In the genomic region with DNA sequence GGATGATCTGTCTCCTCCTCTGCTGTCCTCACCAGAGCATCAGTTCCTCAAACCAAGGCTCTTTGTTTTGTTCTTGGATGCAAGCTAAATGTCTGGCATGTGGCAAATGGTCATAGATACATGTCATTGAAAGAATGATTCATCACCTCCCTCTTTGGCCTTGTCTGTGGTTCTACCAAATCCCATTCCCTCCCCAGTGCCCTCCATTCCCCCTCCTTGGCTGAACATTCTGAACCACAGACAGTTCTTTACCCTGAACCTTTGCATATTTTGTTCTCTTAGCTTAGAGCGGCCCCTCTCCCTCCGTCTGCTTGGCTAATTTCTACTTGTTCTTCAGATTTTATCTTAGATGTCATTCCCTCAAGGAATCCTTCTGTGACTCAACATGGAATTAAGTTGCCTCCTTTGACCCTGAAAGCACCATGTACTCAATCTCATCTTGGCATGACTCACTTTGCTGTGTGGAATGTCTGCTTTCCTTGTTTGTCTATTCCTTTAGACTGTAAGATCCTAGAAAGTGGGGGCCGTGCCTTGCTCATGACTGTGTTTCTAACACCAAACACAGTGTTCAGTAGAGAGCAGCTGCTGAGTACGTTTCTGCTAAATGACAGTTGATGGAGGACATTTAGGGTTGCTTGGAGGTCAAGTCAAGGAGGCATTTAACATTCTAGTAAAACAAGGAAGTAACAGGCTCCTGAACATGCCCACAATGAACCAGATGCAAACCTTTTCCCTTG, we compare ENCODE assay signal across 9 cellular contexts. TPM values are rescaled to one million over a fixed set of nuclear protein-coding genes. Genes with fewer than 3 reads are reported as not detected.
A peak's percentile ranks its signal among the peaks of the same experiment; 100 is the strongest.
DNase-seq lines count a peak whose midpoint lies in the region; ATAC-seq, FAIRE-seq and TF ChIP-seq lines count a peak whose summit lies in the region.
"Had no signal": no experiment of that assay in that cellular context is flagged by ENCODE, and none has a peak within 500 bp of the region (broad histone marks: within the 10 kb centered on the region; RNA-seq: fewer than 3 reads in every experiment).

No MANE protein-coding gene starts in this region.

- H2AFZ ChIP-seq in IMR-90 (replicated peaks; ENCODE audit: low read length, poor library complexity) (peak overlapping the region; percentile 45), GM12878 (ENCODE audit: control insufficient read depth, low read depth, low read length) (no peak overlapping the region)

- CTCF ChIA-PET in AG04449 (lab: Yijun Ruan, JAX) (interaction anchor here (0.9 to 1.2 kb wide), 2 partner anchors 44 to 49 kb away, joined by 3 to 4 read pairs; no protein-coding TSS in a partner anchor), IMR-90 (lab: Yijun Ruan, JAX) (interaction anchor here (0.7 to 1.4 kb wide), 3 partner anchors 53 to 301 kb away, joined by 3 to 4 read pairs (median 3); no protein-coding TSS in a partner anchor), GM12878 (lab: Yijun Ruan, JAX) (interaction anchor here (0.6 to 1.0 kb wide), 3 partner anchors 9 to 24 kb away, joined by 3 read pairs; no protein-coding TSS in a partner anchor)

- peak overlapping the region; percentile 81; the same call in 2 of the 3 replicates for H2BK15ac ChIP-seq in IMR-90 (ENCODE audit: low read depth, low read length)

- H3K9me3 Mint-ChIP-seq in memory B cell = no peaks in the 10 kb centered on the region

- in situ Hi-C loops in IMR-90 (cut with MboI; ENCODE audit: low sequenced_read_pairs) = no loop called here
- in situ Hi-C loops in GM12878 (cut with MboI) = no loop called here
- in situ Hi-C loops in GM13977 (cut with MboI; ENCODE audit: low pct_unique_long_range_greater_than_20kb, low sequenced_read_pairs, unreplicated experiment) = no loop called here

- BruUV-seq in IMR-90 (replicated peaks; lab: Mats Ljungman, UMichigan) (no TSS peak), GM12878 (replicated peaks; lab: Mats Ljungman, UMichigan) (no TSS peak)

- TF ChIP-seq EP300 in GM12878 (IDR thresholded peaks at IDR 0.05; ENCODE audit: borderline replicate concordance in 1 of 2, control insufficient read depth in 1 of 2, low read depth in 2 of 2, low read length in 2 of 2) = no peak

- TF ChIP-seq RAD21 in IMR-90 (IDR thresholded peaks at IDR 0.05; ENCODE audit: low read length) = peak; percentile 26; the same call in 1 of the 2 replicates
- no peak for TF ChIP-seq RAD21 in GM12878 (IDR thresholded peaks at IDR 0.05; ENCODE audit: insufficient read depth, low read depth, low read length)

- peak overlapping the region; percentile 93 for H2BK120ac ChIP-seq in IMR-90 (ENCODE audit: low read depth, low read length)

- peak overlapping the region; percentile 24 for H3K56ac ChIP-seq in IMR-90 (ENCODE audit: extremely low read depth, insufficient read depth, low read length)

- H3K14ac ChIP-seq in IMR-90 (replicated peaks; ENCODE audit: low read depth, low read length) = peak overlapping the region; percentile 84

- H3K4me1 Mint-ChIP-seq in memory B cell = peaks cover 38% of the 10 kb centered on the region

- H3K27ac ChIP-seq in IMR-90 (ENCODE audit: insufficient read depth, low read length) (peak overlapping the region; percentile 79), GM12878 (ENCODE audit: control insufficient read depth, insufficient read depth) (no peak overlapping the region)

- no peak for FAIRE-seq in GM12878 (lab: Jason Lieb, UNC)
- FAIRE-seq: endometrium had no signal

- H4K20me1 ChIP-seq in IMR-90 (ENCODE audit: insufficient read depth, low read length) (peaks cover 11% of the 10 kb centered on the region; the same call in 1 of the 2 replicates), GM12878 (ENCODE audit: control insufficient read depth, insufficient read depth) (no peaks in the 10 kb centered on the region)

- H3K4me3 ChIP-seq in AG04449 (ENCODE audit: low read depth, low read length) (no peak overlapping the region), IMR-90 (ENCODE audit: insufficient read depth, low read depth, low read length) (no peak overlapping the region), GM12878 (no peak overlapping the region)

- DNase-seq in AG04449 (ENCODE audit: low read depth, low spot score) = peak; percentile 98
- DNase-seq in IMR-90 = peak; percentile 99
- no peak for DNase-seq in GM12878 (ENCODE audit: low read depth, low spot score)
- no peak for DNase-seq in memory B cell (ENCODE audit: low spot score in 2 of 2)
- no peak for DNase-seq in GM13977 (ENCODE audit: low spot score)
- no peak for DNase-seq in activated naive CD4-positive, alpha-beta T cell treated with Interleukin-2 at 50 U/mL for 16 hours
- no peak for DNase-seq in GF-D8 (lab: John Stamatoyannopoulos, UW)

- H4K91ac ChIP-seq in IMR-90 (ENCODE audit: insufficient read depth, low read depth, low read length) = peak overlapping the region; percentile 72

- H3K18ac ChIP-seq in IMR-90 (ENCODE audit: low read depth, low read length) = peak overlapping the region; percentile 67

- H3K23ac ChIP-seq in IMR-90 (ENCODE audit: low read depth, low read length) = peak overlapping the region; percentile 81

- H4K5ac ChIP-seq in IMR-90 (ENCODE audit: low read depth, low read length) = peak overlapping the region; percentile 41

- H3K27me3 ChIP-seq in IMR-90 (ENCODE audit: control insufficient read depth, insufficient read depth, low read length) (peaks cover 5% of the 10 kb centered on the region), GM12878 (replicated peaks in 1 of 2; ENCODE audit: control insufficient read depth in 2 of 2, insufficient read depth in 2 of 2, low read length in 1 of 2) (no peaks in the 10 kb centered on the region)

- POLR2A ChIA-PET in AG04449 (lab: Yijun Ruan, JAX) (interaction anchor here (0.6 to 1.7 kb wide), 5 partner anchors 25 to 127 kb away, joined by 3 to 9 read pairs (median 4); no protein-coding TSS in a partner anchor), IMR-90 (lab: Charles Lee; ENCODE audit: unreplicated experiment) (no interaction called here), GM12878 (lab: Charles Lee) (interaction anchor here (0.6 kb wide), 1 partner anchor 419 kb away, joined by 3 read pairs; no protein-coding TSS in a partner anchor)

- no peak overlapping the region for H3K4me3 Mint-ChIP-seq in memory B cell

- H3K4me2 ChIP-seq in IMR-90 (ENCODE audit: low read depth, low read length) (peak overlapping the region; percentile 30), GM12878 (ENCODE audit: control insufficient read depth, insufficient read depth) (peak overlapping the region; percentile 46)

- H4K8ac ChIP-seq in IMR-90 (ENCODE audit: low read depth in 2 of 2, low read length in 2 of 2) = peak overlapping the region; percentile 4 to 49

- RAD21 ChIA-PET in GM12878 (lab: Charles Lee; ENCODE audit: unreplicated experiment) = interaction anchor here (1.0 to 1.6 kb wide), 4 partner anchors 8 to 166 kb away, joined by 3 to 5 read pairs (median 4); partner anchors contain the start of gene ALOX5AP

- intact Hi-C loops in IMR-90 (cut with micrococcal nuclease) (loop anchor here (2.0 to 5.0 kb wide), 3 partner anchors 49 to 127 kb away; partner anchors contain the start of gene USPL1), GM12878 (cut with micrococcal nuclease; ENCODE audit: unreplicated experiment) (loop anchor here (1.0 to 5.0 kb wide), 5 partner anchors 8 to 281 kb away; partner anchors contain the start of gene ALOX5AP)

- peak overlapping the region; percentile 64 for H3K27ac Mint-ChIP-seq in memory B cell

- H3K36me3 ChIP-seq in IMR-90 (ENCODE audit: control insufficient read depth, insufficient read depth, low read length) (no peaks in the 10 kb centered on the region), GM12878 (ENCODE audit: control insufficient read depth in 2 of 2, insufficient read depth in 2 of 2, low read length in 1 of 2) (peaks cover 0 to 2% of the 10 kb centered on the region in 2 experiments; a peak in 1 of 4 replicates)

- H3K9ac ChIP-seq in IMR-90 (ENCODE audit: low read depth, low read length) (no peak overlapping the region; the same call in 1 of the 2 replicates), GM12878 (ENCODE audit: control insufficient read depth, insufficient read depth, low read length) (no peak overlapping the region)

- H2AK5ac ChIP-seq in IMR-90 (ENCODE audit: low read depth, low read length) = peak overlapping the region; percentile 92

- peak overlapping the region; percentile 91 for H3K4ac ChIP-seq in IMR-90 (ENCODE audit: low read depth, low read length)

- ATAC-seq in IMR-90 (ENCODE audit: low read depth) (peak; percentile 86), GM12878 (peak; percentile 1; the same call in 2 of the 3 replicates), memory B cell (ENCODE audit: low read depth) (no peak), HG03095 (IDR thresholded peaks at IDR 0.05; ENCODE audit: unreplicated experiment) (no peak)

- H2AK9ac ChIP-seq in IMR-90 (replicated peaks; ENCODE audit: low read depth, low read length, poor library complexity) = peak overlapping the region; percentile 85

- peak overlapping the region; percentile 85 for H2BK20ac ChIP-seq in IMR-90 (ENCODE audit: low read depth, low read length)

- H3K79me2 ChIP-seq in GM12878 (ENCODE audit: control insufficient read depth, insufficient read depth, low read length) = no peaks in the 10 kb centered on the region

- no peak for TF ChIP-seq POLR2A in IMR-90 (IDR thresholded peaks at IDR 0.05; ENCODE audit: low read depth, low read length)
- TF ChIP-seq POLR2A in GM12878 (IDR thresholded peaks at IDR 0.05; ENCODE audit: low read depth, low read length) = no peak

- peaks cover 22% of the 10 kb centered on the region for H3K9me1 ChIP-seq in IMR-90 (ENCODE audit: insufficient read depth, low read length)

- no peaks in the 10 kb centered on the region for H3K27me3 Mint-ChIP-seq in memory B cell

- H3K4me1 ChIP-seq in IMR-90 (ENCODE audit: control insufficient read depth, insufficient read depth, low read length) (peaks cover 24% of the 10 kb centered on the region), GM12878 (ENCODE audit: control insufficient read depth, insufficient read depth, low read length) (peaks cover 33% of the 10 kb centered on the region)

- TF ChIP-seq CTCF in AG04449 (IDR thresholded peaks at IDR 0.05; ENCODE audit: insufficient read depth, low read length, missing control alignments) = no peak
- TF ChIP-seq CTCF in IMR-90 (conservative IDR thresholded peaks at IDR 0.05; ENCODE audit: low read depth, low read length) = peak; percentile 23; the same call in 1 of the 2 replicates
- no peak for TF ChIP-seq CTCF in GM12878 (IDR thresholded peaks at IDR 0.05 in 2 of 3, conservative IDR thresholded peaks at IDR 0.05 in 1 of 3; ENCODE audit: control insufficient read depth in 2 of 3, extremely low read depth in 1 of 3, insufficient read depth in 1 of 3, low read depth in 3 of 3, low read length in 3 of 3)
- TF ChIP-seq CTCF in GM13977 (IDR thresholded peaks at IDR 0.05; ENCODE audit: extremely low read depth, insufficient read depth, missing control alignments) = no peak

- H3K9me3 ChIP-seq in IMR-90 (ENCODE audit: control insufficient read depth, insufficient read depth, low read length) = no peaks in the 10 kb centered on the region
- H3K9me3 ChIP-seq in GM12878 (replicated peaks; ENCODE audit: control insufficient read depth, insufficient read depth, low read length) = no peaks in the 10 kb centered on the region

- dilution Hi-C loops in IMR-90 (cut with HindIII; ENCODE audit: low sequenced_read_pairs, unreplicated experiment) = no loop called here

- 6% methylated on average over 2 of the region's 4 CpGs; no CpG with 5 or more reads in 1 of the 2 experiments for WGBS in IMR-90 (ENCODE audit: extremely low coverage in 2 of 2, insufficient read length in 1 of 2), 2 experiments
- WGBS in GM12878 (ENCODE audit: insufficient coverage, insufficient replicate concordance, low lambda C conversion rate, missing lambda C conversion rate) = 65% methylated on average over 4 of the region's 4 CpGs

- H3K36me3 Mint-ChIP-seq in memory B cell = peaks cover 18% of the 10 kb centered on the region

- peak overlapping the region; percentile 90 for H2BK5ac ChIP-seq in IMR-90 (ENCODE audit: low read depth, low read length, poor library complexity, severe bottlenecking)

- no peaks in the 10 kb centered on the region for H3K79me1 ChIP-seq in IMR-90 (ENCODE audit: low read depth in 1 of 2, low read length in 2 of 2)

- SMC1A ChIA-PET in GM12878 (lab: Charles Lee; ENCODE audit: uncharacterized antibody, unreplicated experiment) = interaction anchor here (0.7 to 1.7 kb wide), 5 partner anchors 10 to 54 kb away, joined by 3 to 8 read pairs (median 3); no protein-coding TSS in a partner anchor

RNA-seq across cellular contexts. Expression of gene ALOX5AP, which starts 8.1 kb away (rescaled TPM):
- 0.28 TPM in 1 of 2 replicates, not detected in the other for total RNA-seq in IMR-90 (2012; rRNA removed)
- polyA plus RNA-seq in IMR-90 (2012; rRNA removed) = 0.62 and 0.63 TPM in 2 replicates
- polyA plus RNA-seq in IMR-90 (2012; cell fraction: cytosol; rRNA removed) = 0.30 and 0.45 TPM in 2 replicates
- 0.53 TPM in 1 of 2 replicates, not detected in the other for polyA plus RNA-seq in IMR-90 (2012; cell fraction: nucleus; rRNA removed; ENCODE audit: low replicate concordance)
- total RNA-seq in GM12878 (2013; cell fraction: nucleolus; rRNA removed) = 33.3 and 39.3 TPM in 2 replicates
- 82.5 and 92.9 TPM in 2 replicates for total RNA-seq in GM12878 (2014; rRNA removed)
- 56.9 and 59.4 TPM in 2 replicates for total RNA-seq in GM12878 (2014; rRNA removed; fragmentation: Illumina TruSeq; extraction: Trizol)
- 45.9 and 48.5 TPM in 2 replicates for total RNA-seq in GM12878 (2021)
- polyA plus RNA-seq in GM12878 (2011; ENCODE audit: low read depth) = 56.3 TPM
- 278 and 283 TPM in 2 replicates for polyA plus RNA-seq in GM12878 (2011; rRNA removed)
- 238 and 302 TPM in 2 replicates for polyA plus RNA-seq in GM12878 (2011; cell fraction: cytosol; rRNA removed)
- polyA plus RNA-seq in GM12878 (2011; cell fraction: nucleus; rRNA removed) = 74.4 and 118 TPM in 2 replicates
- 37.3 and 38.9 TPM in 2 replicates for polyA plus RNA-seq in GM12878 (2012)
- 137 and 156 TPM in 2 replicates for polyA plus RNA-seq in GM12878 (2014; fragmentation: Illumina TruSeq; extraction: Trizol)
- polyA plus RNA-seq in GM12878 (2014; fragmentation: Nextera tagmentation; extraction: Ambion mirVana) = 100 to 1,000 TPM; 321 to 426 TPM
- polyA plus RNA-seq in GM12878 (2014; rRNA removed) = 88.0 and 91.9 TPM in 2 replicates
- 100 to 1,000 TPM; 105 to 114 TPM for polyA plus RNA-seq in GM12878 (2016; fragmentation: Nextera tagmentation; extraction: Ambion mirVana)
- polyA minus RNA-seq in GM12878 (2011; rRNA and poly(A)+ RNA removed) = 192 and 220 TPM in 2 replicates
- polyA minus RNA-seq in GM12878 (2011; cell fraction: cytosol; rRNA and poly(A)+ RNA removed) = 27.6 and 28.6 TPM in 2 replicates
- polyA minus RNA-seq in GM12878 (2011; cell fraction: nucleus; rRNA and poly(A)+ RNA removed) = 21.3 and 23.0 TPM in 2 replicates

Comparison
In these comparisons a context has a peak if more than half of its experiments do, and no peak if none do; other contexts are left out.
1. DNase-seq: peak in AG04449 (single experiment) and IMR-90 (single experiment); none in GM12878 (single experiment), memory B cell (0 of 2), GM13977 (single experiment), activated naive CD4-positive, alpha-beta T cell treated with Interleukin-2 at 50 U/mL for 16 hours (single experiment) and GF-D8 (single experiment).
2. ATAC-seq: peak in IMR-90 (single experiment) and GM12878 (single experiment); none in memory B cell (single experiment) and HG03095 (single experiment).
3. RNA of gene ALOX5AP, which starts 8.1 kb away (total RNA-seq): 33.3 to 92.9 TPM in GM12878; 0.28 TPM in IMR-90; every median in the first group is over 10 times any median in the second.